ENCODE assay signal across 14 cellular contexts in genomic region chr1:27532119-27532695, GRCh38. TPM values are rescaled to one million over a fixed set of nuclear protein-coding genes. Genes with fewer than 3 reads are reported as not detected.
DNase-seq lines count a peak whose midpoint lies in the region; ATAC-seq and TF ChIP-seq lines count a peak whose summit lies in the region.
"Had no signal": no experiment of that assay in that cellular context is flagged by ENCODE, and none has a peak within 500 bp of the region (broad histone marks: within the 10 kb centered on the region; RNA-seq: fewer than 3 reads in every experiment).

No MANE protein-coding gene starts in this region.

- no peak for DNase-seq in CD4-positive, CD25-positive, alpha-beta regulatory T cell
- DNase-seq in Calu3 = no peak
- no peak for DNase-seq in activated naive CD4-positive, alpha-beta T cell treated with anti-CD3 and anti-CD28 coated beads, Interleukin-2, amount 50 U/mL, for 72 hours (ENCODE audit: low spot score in 2 of 2)
- DNase-seq in SJCRH30 = no peak
- no peak for DNase-seq in stimulated activated CD4-positive, alpha-beta T cell treated with anti-CD3 and anti-CD28 coated beads, Interleukin-4, amount 100 ng/mL, for 24 hours
- DNase-seq: hippocampal formation, NCI-H2227 treated with DMSO at 0.1 percent for 48 hours, occipital lobe had no signal

- H3K9me3 Mint-ChIP-seq in CD4-positive, CD25-positive, alpha-beta regulatory T cell = no peaks in the 10 kb centered on the region
- H3K9me3 Mint-ChIP-seq in Calu3 (ENCODE audit: low read depth, unreplicated experiment) (no peaks in the 10 kb centered on the region), nephron (no peaks in the 10 kb centered on the region)
- no peaks in the 10 kb centered on the region for H3K9me3 Mint-ChIP-seq in activated naive CD4-positive, alpha-beta T cell treated with anti-CD3 and anti-CD28 coated beads, Interleukin-2, amount 50 U/mL, for 72 hours

- no peak for ATAC-seq in CD4-positive, CD25-positive, alpha-beta regulatory T cell (ENCODE audit: low read depth in 2 of 2)
- ATAC-seq in activated naive CD4-positive, alpha-beta T cell treated with anti-CD3 and anti-CD28 coated beads, Interleukin-2, amount 50 U/mL, for 72 hours = no peak
- no peak for ATAC-seq in HG03159 (IDR thresholded peaks at IDR 0.05; ENCODE audit: unreplicated experiment)
- ATAC-seq in GM19467 (IDR thresholded peaks at IDR 0.05; ENCODE audit: unreplicated experiment) = no peak
- ATAC-seq: esophagus mucosa, HCT116 had no signal

- H3K4me3 Mint-ChIP-seq in CD4-positive, CD25-positive, alpha-beta regulatory T cell = no peak overlapping the region
- H3K4me3 Mint-ChIP-seq in Calu3 (ENCODE audit: low read depth, unreplicated experiment) = no peak overlapping the region
- H3K4me3 Mint-ChIP-seq in nephron = no peak overlapping the region

- CTCF ChIA-PET in Calu3 (lab: Charles Lee) = no interaction called here

- H3K36me3 ChIP-seq in CD4-positive, CD25-positive, alpha-beta regulatory T cell (ENCODE audit: control insufficient read depth, insufficient read depth, low read length) = peaks cover 6% of the 10 kb centered on the region
- H3K36me3 ChIP-seq in SJCRH30 = peaks cover 28% of the 10 kb centered on the region

- H3K27ac Mint-ChIP-seq in CD4-positive, CD25-positive, alpha-beta regulatory T cell = peak overlapping the region; percentile 78 to 91 (median 91)
- peak overlapping the region; percentile 77 for H3K27ac Mint-ChIP-seq in Calu3 (ENCODE audit: unreplicated experiment)
- peak overlapping the region; percentile 48 to 62 for H3K27ac Mint-ChIP-seq in activated naive CD4-positive, alpha-beta T cell treated with anti-CD3 and anti-CD28 coated beads, Interleukin-2, amount 50 U/mL, for 72 hours
- peak overlapping the region; percentile 58 to 86 (median 83) for H3K27ac Mint-ChIP-seq in nephron

- peaks cover 5% of the 10 kb centered on the region for H3K36me3 Mint-ChIP-seq in CD4-positive, CD25-positive, alpha-beta regulatory T cell
- peaks cover 35% of the 10 kb centered on the region for H3K36me3 Mint-ChIP-seq in Calu3 (ENCODE audit: insufficient read depth, unreplicated experiment)
- no peaks in the 10 kb centered on the region for H3K36me3 Mint-ChIP-seq in activated naive CD4-positive, alpha-beta T cell treated with anti-CD3 and anti-CD28 coated beads, Interleukin-2, amount 50 U/mL, for 72 hours
- H3K36me3 Mint-ChIP-seq in nephron (ENCODE audit: low read depth) = peaks cover 38% of the 10 kb centered on the region

- no peaks in the 10 kb centered on the region for H3K27me3 Mint-ChIP-seq in CD4-positive, CD25-positive, alpha-beta regulatory T cell
- H3K27me3 Mint-ChIP-seq in Calu3 (ENCODE audit: unreplicated experiment) = no peaks in the 10 kb centered on the region
- no peaks in the 10 kb centered on the region for H3K27me3 Mint-ChIP-seq in nephron (ENCODE audit: low read depth)

- H3K9me3 ChIP-seq in CD4-positive, CD25-positive, alpha-beta regulatory T cell (ENCODE audit: control insufficient read depth in 2 of 2, low read length in 2 of 2) = no peaks in the 10 kb centered on the region
- H3K9me3 ChIP-seq in SJCRH30 (replicated peaks) = no peaks in the 10 kb centered on the region

- peaks cover 22% of the 10 kb centered on the region for H3K4me1 ChIP-seq in CD4-positive, CD25-positive, alpha-beta regulatory T cell (ENCODE audit: control insufficient read depth, insufficient read depth, low read length, poor library complexity, severe bottlenecking)
- peaks cover 39% of the 10 kb centered on the region for H3K4me1 ChIP-seq in SJCRH30

- no TSS peak for BruUV-seq in Calu3 (replicated peaks; lab: Mats Ljungman, UMichigan)

- intact Hi-C loops in Calu3 (cut with micrococcal nuclease; ENCODE audit: unreplicated experiment) = no loop called here

- H3K27me3 ChIP-seq in CD4-positive, CD25-positive, alpha-beta regulatory T cell (ENCODE audit: control insufficient read depth, insufficient read depth, low read length) = no peaks in the 10 kb centered on the region
- no peaks in the 10 kb centered on the region for H3K27me3 ChIP-seq in SJCRH30

- H3K27ac ChIP-seq in CD4-positive, CD25-positive, alpha-beta regulatory T cell (ENCODE audit: insufficient read depth, low read length, poor library complexity, severe bottlenecking) = no peak overlapping the region
- no peak overlapping the region for H3K27ac ChIP-seq in SJCRH30

- TF ChIP-seq CTCF in Calu3 (IDR thresholded peaks at IDR 0.05; ENCODE audit: unreplicated experiment) (no peak), nephron (IDR thresholded peaks at IDR 0.05; ENCODE audit: unreplicated experiment in 3 of 3) (no peak)

- peaks cover 0 to 29% (median 7%) of the 10 kb centered on the region in 4 donors for H3K4me1 Mint-ChIP-seq in CD4-positive, CD25-positive, alpha-beta regulatory T cell
- H3K4me1 Mint-ChIP-seq in Calu3 (ENCODE audit: low read depth, unreplicated experiment) = peaks cover 21% of the 10 kb centered on the region
- peaks cover 52% of the 10 kb centered on the region for H3K4me1 Mint-ChIP-seq in nephron

- H3K4me3 ChIP-seq in CD4-positive, CD25-positive, alpha-beta regulatory T cell (ENCODE audit: low read depth, low read length) = no peak overlapping the region
- H3K4me3 ChIP-seq in SJCRH30 = no peak overlapping the region
- H3K4me3 ChIP-seq: skin epidermis had no signal

RNA-seq across cellular contexts. Expression of gene WASF2, which starts 42.2 kb away (rescaled TPM):
- 175 TPM for total RNA-seq in CD4-positive, CD25-positive, alpha-beta regulatory T cell
- polyA plus RNA-seq in CD4-positive, CD25-positive, alpha-beta regulatory T cell = 10 to 100 TPM; 55.3 to 85.3 (median 61.8) TPM
- total RNA-seq in Calu3 (2022) = 79.5 and 84.2 TPM in 2 replicates
- 100 to 1,000 TPM in 1 of 2 donors, 10 to 100 TPM in 1; 97.8 to 116 TPM for total RNA-seq in activated naive CD4-positive, alpha-beta T cell treated with anti-CD3 and anti-CD28 coated beads, Interleukin-2, amount 50 U/mL, for 72 hours
- 38.2 and 43.6 TPM in 2 replicates for total RNA-seq in SJCRH30 (2014; rRNA removed; shearing (Covaris generic))
